In genomic region chr10:95234951-95235350, GRCh38 we compare ENCODE assay signal across 1 cellular context.
TF ChIP-seq lines count a peak whose summit lies in the region.

No MANE protein-coding gene starts in this region.

TF ChIP-seq in HepG2, 621 proteins besides CTCF, POLR2A, EP300 and RAD21:
- no peak for TF ChIP-seq PCBP1 (IDR thresholded peaks at IDR 0.05; ENCODE audit: borderline replicate concordance, low read depth, low read length)
- peak; percentile 78 for TF ChIP-seq RBM22 (optimal IDR thresholded peaks at IDR 0.05; ENCODE audit: low read length)
TF ChIP-seq in HepG2: peak in this region for 1.
